1 cellular context compared by ENCODE assay signal in genomic region chr6:116017546-116018276, GRCh38.
TF ChIP-seq lines count a peak whose summit lies in the region.

No MANE protein-coding gene starts in this region.

TF ChIP-seq in GM23338, 12 proteins besides CTCF, POLR2A, EP300 and RAD21 (continued from another document):
- TF ChIP-seq ZNF462 (CRISPR knock-in tag; IDR thresholded peaks at IDR 0.05) (no peak), POLR2AphosphoS5 (IDR thresholded peaks at IDR 0.05; ENCODE audit: low read depth) (no peak), JUNB (IDR thresholded peaks at IDR 0.05; ENCODE audit: unreplicated experiment) (no peak)
